ENCODE assay signal across 27 cellular contexts in genomic region chr18:31526374-31526773, GRCh38.
"Had no signal": no experiment of that assay in that cellular context is flagged by ENCODE, and none has a peak within 500 bp of the region (broad histone marks: within the 10 kb centered on the region; RNA-seq: fewer than 3 reads in every experiment).

No MANE protein-coding gene starts in this region.

- H3K36me3 ChIP-seq: neural progenitor cell, ovary, spleen, thoracic aorta, tibial nerve, upper lobe of left lung, vagina had no signal

- H3K4me3 ChIP-seq: neural progenitor cell, ovary, psoas muscle, skin epidermis, smooth muscle cell, spleen, stomach, thoracic aorta, thyroid gland, tibial nerve, upper lobe of left lung, vagina had no signal

- H3K79me2 ChIP-seq: parathyroid adenoma had no signal

- ATAC-seq: natural killer cell; psoas muscle; right cardiac atrium; sciatic nerve; stimulated activated memory B cell treated with anti-CD40 and anti-IgM and Interleukin-4, amounts not matched to agents 10 μg/mL and 1 μg/mL and 100 μg/mL, for 72 hours had no signal

- H3K4me1 ChIP-seq: neural progenitor cell, parathyroid adenoma, psoas muscle, spleen, stomach, thyroid gland, tibial nerve, upper lobe of left lung, vagina had no signal

- H3K4me2 ChIP-seq: neural progenitor cell, smooth muscle cell had no signal

- H3K9ac ChIP-seq: neural progenitor cell, parathyroid adenoma had no signal

- DNase-seq: natural killer cell; occipital lobe; ovary; posterior cingulate gyrus; psoas muscle; right cardiac atrium; spleen; stimulated activated CD4-positive, alpha-beta T cell treated with anti-CD3 and anti-CD28 coated beads, Interleukin-12 subunit alpha, Interleukin-12 subunit beta, amount 100 ng/mL, for 4 hours; stimulated activated CD4-positive, alpha-beta T cell treated with anti-CD3 and anti-CD28 coated beads, Interleukin-1b, Interleukin-23, amount 100 ng/mL, for 48 hours; stimulated activated CD4-positive, alpha-beta T cell treated with anti-CD3 and anti-CD28 coated beads, Interleukin-4, amount 100 ng/mL, for 1 hour; stimulated activated CD4-positive, alpha-beta T cell treated with anti-CD3 and anti-CD28 coated beads, Interleukin-4, amount 100 ng/mL, for 4 hours; stimulated activated CD8-positive, alpha-beta memory T cell treated with anti-CD3 and anti-CD28 coated beads, Interleukin-4, amount 100 ng/mL, for 48 hours; stimulated activated naive CD4-positive, alpha-beta T cell; stomach; thyroid gland; trophoblast cell; upper lobe of left lung had no signal

- FAIRE-seq: urothelium cell line had no signal

- H3K9me3 ChIP-seq: ovary, psoas muscle, spleen, stomach, thoracic aorta, thyroid gland, tibial nerve, upper lobe of left lung, vagina had no signal

- H3K27ac ChIP-seq: neural progenitor cell, ovary, parathyroid adenoma, psoas muscle, skin epidermis, spleen, stomach, thoracic aorta, thyroid gland, tibial nerve, upper lobe of left lung, vagina had no signal

- H2AFZ ChIP-seq: neural progenitor cell, parathyroid adenoma had no signal

- H3K27me3 ChIP-seq: neural progenitor cell, ovary, stomach, thyroid gland, tibial nerve, upper lobe of left lung, vagina had no signal
